ENCODE assay signal across 9 cellular contexts in the genomic region with DNA sequence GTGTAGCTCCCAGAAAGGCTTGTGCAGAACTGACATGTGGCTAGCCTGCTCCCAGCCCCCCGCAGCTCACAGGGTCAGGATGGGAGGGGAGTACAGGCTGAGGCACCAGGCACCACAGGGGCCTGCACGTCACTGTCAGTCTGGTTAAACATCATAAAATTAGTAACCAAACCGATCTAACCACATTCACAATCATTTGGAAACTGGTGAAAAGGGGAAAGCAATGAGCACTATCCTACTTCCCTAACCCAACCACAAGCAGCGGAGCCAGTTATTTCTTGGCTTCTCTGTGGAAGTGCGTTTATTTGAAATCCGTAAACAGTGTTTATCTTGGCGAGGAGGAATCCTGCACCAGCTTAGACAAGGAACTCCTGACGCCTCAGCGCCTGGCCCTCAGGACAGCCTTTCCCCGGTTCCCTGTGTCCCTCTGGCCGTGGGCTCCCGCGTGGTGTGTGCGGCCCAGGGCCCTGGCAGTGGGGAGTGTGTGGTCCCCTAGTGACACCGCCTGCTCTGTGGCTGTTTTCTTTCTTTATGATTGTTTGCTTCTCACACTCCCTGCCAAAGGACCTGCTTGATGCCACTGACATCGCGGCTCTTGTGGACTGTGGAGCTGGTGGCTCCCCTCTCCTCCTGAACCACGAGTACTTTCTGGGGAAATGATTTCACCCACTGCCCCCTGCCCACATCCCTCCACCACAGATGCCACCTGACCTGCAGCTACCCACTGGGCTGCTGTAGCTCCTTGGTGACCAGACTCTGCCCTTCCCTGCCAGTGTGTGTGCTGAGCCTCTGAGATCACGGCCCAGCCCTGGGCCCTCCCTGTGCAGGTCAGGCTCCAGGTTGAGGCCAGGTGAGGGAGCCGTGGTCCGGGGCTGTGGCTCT. TPM values are rescaled to one million over a fixed set of nuclear protein-coding genes. Genes with fewer than 3 reads are reported as not detected.
DNase-seq lines count a peak whose midpoint lies in the region; ATAC-seq, FAIRE-seq and TF ChIP-seq lines count a peak whose summit lies in the region.
"Had no signal": no experiment of that assay in that cellular context is flagged by ENCODE, and none has a peak within 500 bp of the region (broad histone marks: within the 10 kb centered on the region; RNA-seq: fewer than 3 reads in every experiment).

No MANE protein-coding gene starts in this region.

- H3K4me1 ChIP-seq in GM12878 (ENCODE audit: control insufficient read depth, insufficient read depth, low read length): peaks cover 44% of the 10 kb centered on the region
- peaks cover 6 to 40% of the 10 kb centered on the region in 2 donors for H3K4me1 ChIP-seq in lung (ENCODE audit: control insufficient read depth in 2 of 2, insufficient read depth in 2 of 2, low read length in 2 of 2)

- no peak overlapping the region for H2AFZ ChIP-seq in GM12878 (ENCODE audit: control insufficient read depth, low read depth, low read length)

- peak; percentile 89 to 96 for TF ChIP-seq EP300 in GM12878 (IDR thresholded peaks at IDR 0.05; ENCODE audit: borderline replicate concordance in 1 of 2, control insufficient read depth in 1 of 2, low read depth in 2 of 2, low read length in 2 of 2)

- ATAC-seq in GM21619 (IDR thresholded peaks at IDR 0.05; ENCODE audit: unreplicated experiment): peak; percentile 30
- ATAC-seq in GM12878: peak; percentile 59
- ATAC-seq in lung (ENCODE audit: insufficient read depth, low FRiP score): peak; percentile 23

- H3K27me3 ChIP-seq in GM12878 (replicated peaks in 1 of 2; ENCODE audit: control insufficient read depth in 2 of 2, insufficient read depth in 2 of 2, low read length in 1 of 2): no peaks in the 10 kb centered on the region
- no peaks in the 10 kb centered on the region for H3K27me3 ChIP-seq in lung (ENCODE audit: control insufficient read depth, insufficient read depth)

- peaks cover 4% of the 10 kb centered on the region for H3K79me2 ChIP-seq in GM12878 (ENCODE audit: control insufficient read depth, insufficient read depth, low read length)

- H4K20me1 ChIP-seq in GM12878 (ENCODE audit: control insufficient read depth, insufficient read depth): no peaks in the 10 kb centered on the region

- H3K4me2 ChIP-seq in GM12878 (ENCODE audit: control insufficient read depth, insufficient read depth): peak overlapping the region; percentile 75

- H3K4me3 ChIP-seq in GM12878 (peak overlapping the region; percentile 45; the same call in 1 of the 2 replicates), lung (no peak overlapping the region)

- no peak overlapping the region for H3K9ac ChIP-seq in GM12878 (ENCODE audit: control insufficient read depth, insufficient read depth, low read length)

- CTCF ChIA-PET in GM12878 (lab: Yijun Ruan, JAX): interaction anchor here (0.5 to 1.9 kb wide), 11 partner anchors 11 to 116 kb away, joined by 3 to 8 read pairs (median 3); no protein-coding TSS in a partner anchor

- POLR2A ChIA-PET in GM12878 (lab: Charles Lee): interaction anchor here (1.0 to 2.2 kb wide), 6 partner anchors 11 to 116 kb away, joined by 3 to 13 read pairs (median 6); no protein-coding TSS in a partner anchor

- RAD21 ChIA-PET in GM12878 (lab: Charles Lee; ENCODE audit: unreplicated experiment): interaction anchor here (0.9 to 2.8 kb wide), 9 partner anchors 12 to 116 kb away, joined by 3 to 25 read pairs (median 10); no protein-coding TSS in a partner anchor

- TF ChIP-seq CTCF in GM12878 (IDR thresholded peaks at IDR 0.05 in 2 of 3, conservative IDR thresholded peaks at IDR 0.05 in 1 of 3; ENCODE audit: control insufficient read depth in 2 of 3, extremely low read depth in 1 of 3, insufficient read depth in 1 of 3, low read depth in 3 of 3, low read length in 3 of 3) (no peak), lung (IDR thresholded peaks at IDR 0.05; ENCODE audit: control extremely low read depth, extremely low read depth) (no peak)

- H3K9me3 ChIP-seq in GM12878 (replicated peaks; ENCODE audit: control insufficient read depth, insufficient read depth, low read length): no peaks in the 10 kb centered on the region
- H3K9me3 ChIP-seq in lung (ENCODE audit: control insufficient read depth in 2 of 2, insufficient read depth in 1 of 2, low read length in 1 of 2): peaks cover 0 to 2% of the 10 kb centered on the region in 2 donors

- TF ChIP-seq RAD21 in GM12878 (IDR thresholded peaks at IDR 0.05; ENCODE audit: insufficient read depth, low read depth, low read length): no peak

- WGBS in GM12878 (ENCODE audit: insufficient coverage, insufficient replicate concordance, low lambda C conversion rate, missing lambda C conversion rate): 8% methylated on average over 21 of the region's 21 CpGs
- 13 to 20% methylated on average over 21 of the region's 21 CpGs for WGBS in lung, 2 donors

- no peaks in the 10 kb centered on the region; a peak in 1 of 4 replicates for H3K36me3 ChIP-seq in GM12878 (ENCODE audit: control insufficient read depth in 2 of 2, insufficient read depth in 2 of 2, low read length in 1 of 2)
- no peaks in the 10 kb centered on the region for H3K36me3 ChIP-seq in lung (ENCODE audit: control insufficient read depth in 2 of 2, insufficient read depth in 2 of 2, low read length in 2 of 2)

- peak overlapping the region; percentile 14; the same call in 1 of the 2 replicates for H3K27ac ChIP-seq in GM12878 (ENCODE audit: control insufficient read depth, insufficient read depth)
- peak overlapping the region in 1 of 2 donors; percentile 44 for H3K27ac ChIP-seq in lung (ENCODE audit: low read depth in 1 of 2, low read length in 1 of 2)

- SMC1A ChIA-PET in GM12878 (lab: Charles Lee; ENCODE audit: uncharacterized antibody, unreplicated experiment): interaction anchor here (1.0 to 2.9 kb wide), 13 partner anchors 8 to 116 kb away, joined by 3 to 27 read pairs (median 4); no protein-coding TSS in a partner anchor

- FAIRE-seq in GM12878 (lab: Jason Lieb, UNC): peak; percentile 88
- FAIRE-seq: A204.1 had no signal

- in situ Hi-C loops in GM12878 (cut with MboI): no loop called here

- peak; percentile 8 for DNase-seq in DMS153 (lab: John Stamatoyannopoulos, UW)
- no peak for DNase-seq in DMS153 treated with DMSO at 0.1 percent for 48 hours (lab: John Stamatoyannopoulos, UW; ENCODE audit: unreplicated experiment)
- peak; percentile 96 for DNase-seq in M059J (ENCODE audit: low read depth)
- DNase-seq in GM12878 (ENCODE audit: low read depth, low spot score): peak; percentile 89
- DNase-seq in lung (ENCODE audit: low spot score): no peak
- DNase-seq in ureter (ENCODE audit: low spot score): peak; percentile 73
- no peak for DNase-seq in HuH-7 (ENCODE audit: low spot score)

- BruUV-seq in GM12878 (replicated peaks; lab: Mats Ljungman, UMichigan): no TSS peak

- intact Hi-C loops in GM12878 (cut with micrococcal nuclease; ENCODE audit: unreplicated experiment): loop anchor here (2.0 to 10.0 kb wide), 3 partner anchors 13 to 251 kb away; no protein-coding TSS in a partner anchor

- TF ChIP-seq POLR2A in GM12878 (IDR thresholded peaks at IDR 0.05; ENCODE audit: low read depth, low read length): no peak

TF ChIP-seq in GM12878, 131 proteins besides CTCF, POLR2A, EP300 and RAD21 (continues in another document):
- TF ChIP-seq WRNIP1 (IDR thresholded peaks at IDR 0.05; ENCODE audit: borderline replicate concordance, low read depth, low read length) (no peak), SMARCA5 (IDR thresholded peaks at IDR 0.05) (peak; percentile 38; the same call in 1 of the 2 replicates), POU2F2 (IDR thresholded peaks at IDR 0.05; ENCODE audit: borderline replicate concordance, low read depth, low read length) (peak; percentile 54; the same call in 1 of the 3 replicates)
- TF ChIP-seq, protein P1, sequence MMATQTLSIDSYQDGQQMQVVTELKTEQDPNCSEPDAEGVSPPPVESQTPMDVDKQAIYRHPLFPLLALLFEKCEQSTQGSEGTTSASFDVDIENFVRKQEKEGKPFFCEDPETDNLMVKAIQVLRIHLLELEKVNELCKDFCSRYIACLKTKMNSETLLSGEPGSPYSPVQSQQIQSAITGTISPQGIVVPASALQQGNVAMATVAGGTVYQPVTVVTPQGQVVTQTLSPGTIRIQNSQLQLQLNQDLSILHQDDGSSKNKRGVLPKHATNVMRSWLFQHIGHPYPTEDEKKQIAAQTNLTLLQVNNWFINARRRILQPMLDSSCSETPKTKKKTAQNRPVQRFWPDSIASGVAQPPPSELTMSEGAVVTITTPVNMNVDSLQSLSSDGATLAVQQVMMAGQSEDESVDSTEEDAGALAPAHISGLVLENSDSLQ (IDR thresholded peaks at IDR 0.05): peak; percentile 87
- TF ChIP-seq, protein P2, sequence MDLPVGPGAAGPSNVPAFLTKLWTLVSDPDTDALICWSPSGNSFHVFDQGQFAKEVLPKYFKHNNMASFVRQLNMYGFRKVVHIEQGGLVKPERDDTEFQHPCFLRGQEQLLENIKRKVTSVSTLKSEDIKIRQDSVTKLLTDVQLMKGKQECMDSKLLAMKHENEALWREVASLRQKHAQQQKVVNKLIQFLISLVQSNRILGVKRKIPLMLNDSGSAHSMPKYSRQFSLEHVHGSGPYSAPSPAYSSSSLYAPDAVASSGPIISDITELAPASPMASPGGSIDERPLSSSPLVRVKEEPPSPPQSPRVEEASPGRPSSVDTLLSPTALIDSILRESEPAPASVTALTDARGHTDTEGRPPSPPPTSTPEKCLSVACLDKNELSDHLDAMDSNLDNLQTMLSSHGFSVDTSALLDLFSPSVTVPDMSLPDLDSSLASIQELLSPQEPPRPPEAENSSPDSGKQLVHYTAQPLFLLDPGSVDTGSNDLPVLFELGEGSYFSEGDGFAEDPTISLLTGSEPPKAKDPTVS (IDR thresholded peaks at IDR 0.05; ENCODE audit: low read depth, low read length): no peak

RNA-seq across cellular contexts. Expression of a gene that starts 38.0 kb away (rescaled TPM):
- 13.0 and 15.3 TPM in 2 replicates for total RNA-seq in M059J (2014; rRNA removed; shearing (Covaris generic))
- total RNA-seq in GM12878 (2013; cell fraction: nucleolus; rRNA removed): 48.1 and 49.5 TPM in 2 replicates
- 9.3 and 12.8 TPM in 2 replicates for total RNA-seq in GM12878 (2014; rRNA removed)
- 7.8 and 8.8 TPM in 2 replicates for total RNA-seq in GM12878 (2014; rRNA removed; fragmentation: Illumina TruSeq; extraction: Trizol)
- 13.3 and 15.0 TPM in 2 replicates for total RNA-seq in GM12878 (2021)
- polyA plus RNA-seq in GM12878 (2011; ENCODE audit: low read depth): 2.9 TPM
- polyA plus RNA-seq in GM12878 (2011; rRNA removed): 12.3 and 14.7 TPM in 2 replicates
- polyA plus RNA-seq in GM12878 (2011; cell fraction: cytosol; rRNA removed): 11.5 and 13.5 TPM in 2 replicates
- polyA plus RNA-seq in GM12878 (2011; cell fraction: nucleus; rRNA removed): 22.4 and 29.0 TPM in 2 replicates
- 3.6 and 5.4 TPM in 2 replicates for polyA plus RNA-seq in GM12878 (2012)
- polyA plus RNA-seq in GM12878 (2014; fragmentation: Illumina TruSeq; extraction: Trizol): 4.8 and 4.9 TPM in 2 replicates
- 1 to 10 TPM in 1 of 2 experiments, under 1 TPM in 1; 0.52 to 1.7 TPM for polyA plus RNA-seq in GM12878 (2014; fragmentation: Nextera tagmentation; extraction: Ambion mirVana)
- 8.0 and 9.0 TPM in 2 replicates for polyA plus RNA-seq in GM12878 (2014; rRNA removed)
- under 1 TPM; 0.69 to 0.74 TPM for polyA plus RNA-seq in GM12878 (2016; fragmentation: Nextera tagmentation; extraction: Ambion mirVana)
- 18.4 and 20.3 TPM in 2 replicates for polyA minus RNA-seq in GM12878 (2011; rRNA and poly(A)+ RNA removed)
- polyA minus RNA-seq in GM12878 (2011; cell fraction: cytosol; rRNA and poly(A)+ RNA removed): 8.1 and 10.2 TPM in 2 replicates
- 27.4 and 28.0 TPM in 2 replicates for polyA minus RNA-seq in GM12878 (2011; cell fraction: nucleus; rRNA and poly(A)+ RNA removed)
- 10 to 100 TPM; 37.0 to 39.9 TPM for total RNA-seq in lung
- polyA plus RNA-seq in lung: 10 to 100 TPM; 12.4 to 19.3 TPM
- total RNA-seq in ureter: 63.5 TPM

Comparison
In these comparisons a context has a peak if more than half of its experiments do, and no peak if none do; other contexts are left out.
1. DNase-seq: peak in DMS153 (single experiment), M059J (single experiment), GM12878 (single experiment) and ureter (single experiment); none in DMS153 treated with DMSO at 0.1 percent for 48 hours (single experiment), lung (single experiment) and HuH-7 (single experiment).
2. Peak in every context shown above with its lines, with median percentiles within 50 percentile points of each other: ATAC-seq.